Comparison of ENCODE assay signal across 8 cellular contexts in the genomic region with DNA sequence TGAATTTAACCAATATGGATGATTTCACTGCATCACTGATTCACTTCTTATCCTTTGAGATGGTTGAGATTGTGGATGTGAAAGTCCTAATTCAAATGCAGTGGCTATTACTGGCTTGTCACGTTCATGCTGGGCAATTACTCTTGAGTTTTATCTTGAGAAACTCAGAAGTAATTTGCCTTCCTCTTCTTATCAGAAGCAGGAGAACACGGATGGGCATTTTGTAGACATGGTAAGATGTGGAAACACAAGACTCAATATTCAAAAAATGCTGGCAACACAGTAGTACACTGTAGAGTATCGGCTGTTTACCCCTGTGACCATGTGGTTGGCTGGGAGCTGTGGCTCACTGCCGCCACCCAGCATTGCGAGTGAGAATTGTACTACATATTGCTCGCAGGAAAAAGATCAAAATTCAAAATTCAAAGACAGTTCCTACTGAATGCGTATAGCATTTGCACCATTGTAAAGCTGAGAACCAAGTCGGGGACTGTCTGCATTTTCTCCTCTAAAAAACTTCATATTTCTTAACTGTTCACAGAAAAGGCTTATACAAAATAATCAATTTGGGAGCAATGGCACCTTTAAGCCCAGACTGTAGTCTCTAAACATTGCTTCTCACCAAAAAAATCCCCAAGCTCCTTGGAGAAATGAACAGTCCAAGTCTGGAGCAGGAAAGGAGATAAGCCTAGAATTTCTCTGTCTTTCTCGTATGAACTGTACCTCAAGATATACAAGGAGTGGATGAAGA.
DNase-seq lines count a peak whose midpoint lies in the region; ATAC-seq, FAIRE-seq and TF ChIP-seq lines count a peak whose summit lies in the region.

No MANE protein-coding gene starts in this region.

- intact Hi-C loops in sigmoid colon (cut with DNase I): no loop called here

- CTCF ChIA-PET in A549 (lab: Yijun Ruan, JAX): interaction anchor here (0.7 to 4.0 kb wide), 11 partner anchors 7 to 241 kb away, joined by 3 to 27 read pairs (median 4); no protein-coding TSS in a partner anchor

- FAIRE-seq in A549 (lab: Jason Lieb, UNC) (no peak), GM12892 (lab: Jason Lieb, UNC) (peak; percentile 90)

- H3K36me3 ChIP-seq in sigmoid colon: no peaks in the 10 kb centered on the region

- 34% methylated on average over 9 of the region's 9 CpGs for WGBS in A549 (ENCODE audit: missing lambda C conversion rate)
- WGBS in sigmoid colon, 2 donors: 39 to 67% methylated on average over 9 of the region's 9 CpGs

- H3K4me3 ChIP-seq in A549 (no peak overlapping the region), sigmoid colon (no peak overlapping the region)

- H3K4me1 ChIP-seq in A549: no peaks in the 10 kb centered on the region
- no peaks in the 10 kb centered on the region for H3K4me1 ChIP-seq in sigmoid colon

- no peak overlapping the region for H3K4me2 ChIP-seq in A549

- TF ChIP-seq POLR2A in A549 (IDR thresholded peaks at IDR 0.05; ENCODE audit: low read length) (no peak), GM12892 (IDR thresholded peaks at IDR 0.05; ENCODE audit: low read depth, low read length) (no peak), sigmoid colon (IDR thresholded peaks at IDR 0.05) (no peak)

- H3K9me3 ChIP-seq in A549 (no peaks in the 10 kb centered on the region), sigmoid colon (peaks cover 0 to 4% (median 0%) of the 10 kb centered on the region in 4 donors)

- TF ChIP-seq CTCF in A549 (IDR thresholded peaks at IDR 0.05) (peak; percentile 55), sigmoid colon (IDR thresholded peaks at IDR 0.05) (peak in 3 of 4 experiments; percentile 30 to 42 (median 37))

- peak; percentile 75 to 82 for TF ChIP-seq RAD21 in A549 (conservative IDR thresholded peaks at IDR 0.05 in 1 of 2, IDR thresholded peaks at IDR 0.05 in 1 of 2)

- ATAC-seq in A549: peak; percentile 87 to 93
- peak; percentile 91 for ATAC-seq in HG02678 (IDR thresholded peaks at IDR 0.05; ENCODE audit: unreplicated experiment)

- TF ChIP-seq EP300 in A549 (IDR thresholded peaks at IDR 0.05): no peak
- no peak for TF ChIP-seq EP300 in sigmoid colon (IDR thresholded peaks at IDR 0.05)

- DNase-seq in A549 (ENCODE audit: low read depth in 1 of 2, low spot score in 1 of 2) (peak; percentile 28 to 39), GM12892 (ENCODE audit: insufficient read length) (peak; percentile 19), NCI-H69 (lab: John Stamatoyannopoulos, UW) (peak; percentile 52), foreskin melanocyte (peak; percentile 24), sigmoid colon (no peak), NCI-H2081 treated with DMSO at 0.1 percent for 48 hours (lab: John Stamatoyannopoulos, UW) (no peak)
- DNase-seq in activated T-cell treated with anti-CD3 and anti-CD28 coated beads, Interleukin-2, amount 50 U/mL, for 1 hour: peak; percentile 69

- POLR2A ChIA-PET in A549 (lab: Yijun Ruan, JAX): no interaction called here

- H3K27ac ChIP-seq in A549 (0 out of 6 replicates have a peak overlapping the region, but pooled peaks of 1 of the 2 experiments have one; percentile 6), sigmoid colon (no peak overlapping the region)

- H3K27me3 ChIP-seq in sigmoid colon: no peaks in the 10 kb centered on the region

TF ChIP-seq in A549, 52 proteins besides CTCF, POLR2A, EP300 and RAD21:
- TF ChIP-seq MYC (IDR thresholded peaks at IDR 0.05; ENCODE audit: borderline replicate concordance, low read length): peak; percentile 61; the same call in 1 of the 2 replicates
- TF ChIP-seq, protein P1, sequence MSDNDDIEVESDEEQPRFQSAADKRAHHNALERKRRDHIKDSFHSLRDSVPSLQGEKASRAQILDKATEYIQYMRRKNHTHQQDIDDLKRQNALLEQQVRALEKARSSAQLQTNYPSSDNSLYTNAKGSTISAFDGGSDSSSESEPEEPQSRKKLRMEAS (IDR thresholded peaks at IDR 0.05): peak; percentile 85
- peak; percentile 78 for TF ChIP-seq SMC3 (IDR thresholded peaks at IDR 0.05)
- TF ChIP-seq, protein P2, sequence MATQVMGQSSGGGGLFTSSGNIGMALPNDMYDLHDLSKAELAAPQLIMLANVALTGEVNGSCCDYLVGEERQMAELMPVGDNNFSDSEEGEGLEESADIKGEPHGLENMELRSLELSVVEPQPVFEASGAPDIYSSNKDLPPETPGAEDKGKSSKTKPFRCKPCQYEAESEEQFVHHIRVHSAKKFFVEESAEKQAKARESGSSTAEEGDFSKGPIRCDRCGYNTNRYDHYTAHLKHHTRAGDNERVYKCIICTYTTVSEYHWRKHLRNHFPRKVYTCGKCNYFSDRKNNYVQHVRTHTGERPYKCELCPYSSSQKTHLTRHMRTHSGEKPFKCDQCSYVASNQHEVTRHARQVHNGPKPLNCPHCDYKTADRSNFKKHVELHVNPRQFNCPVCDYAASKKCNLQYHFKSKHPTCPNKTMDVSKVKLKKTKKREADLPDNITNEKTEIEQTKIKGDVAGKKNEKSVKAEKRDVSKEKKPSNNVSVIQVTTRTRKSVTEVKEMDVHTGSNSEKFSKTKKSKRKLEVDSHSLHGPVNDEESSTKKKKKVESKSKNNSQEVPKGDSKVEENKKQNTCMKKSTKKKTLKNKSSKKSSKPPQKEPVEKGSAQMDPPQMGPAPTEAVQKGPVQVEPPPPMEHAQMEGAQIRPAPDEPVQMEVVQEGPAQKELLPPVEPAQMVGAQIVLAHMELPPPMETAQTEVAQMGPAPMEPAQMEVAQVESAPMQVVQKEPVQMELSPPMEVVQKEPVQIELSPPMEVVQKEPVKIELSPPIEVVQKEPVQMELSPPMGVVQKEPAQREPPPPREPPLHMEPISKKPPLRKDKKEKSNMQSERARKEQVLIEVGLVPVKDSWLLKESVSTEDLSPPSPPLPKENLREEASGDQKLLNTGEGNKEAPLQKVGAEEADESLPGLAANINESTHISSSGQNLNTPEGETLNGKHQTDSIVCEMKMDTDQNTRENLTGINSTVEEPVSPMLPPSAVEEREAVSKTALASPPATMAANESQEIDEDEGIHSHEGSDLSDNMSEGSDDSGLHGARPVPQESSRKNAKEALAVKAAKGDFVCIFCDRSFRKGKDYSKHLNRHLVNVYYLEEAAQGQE (IDR thresholded peaks at IDR 0.05): no peak

Comparison
In these comparisons a context has a peak if more than half of its experiments do, and no peak if none do; other contexts are left out.
1. DNase-seq: peak in A549 (2 of 2), GM12892 (single experiment), NCI-H69 (single experiment), activated T-cell treated with anti-CD3 and anti-CD28 coated beads, Interleukin-2, amount 50 U/mL, for 1 hour (single experiment) and foreskin melanocyte (single experiment); none in sigmoid colon (single experiment) and NCI-H2081 treated with DMSO at 0.1 percent for 48 hours (single experiment).